26 cellular contexts compared by ENCODE assay signal in genomic region chr6:118667988-118668387, GRCh38. TPM values are rescaled to one million over a fixed set of nuclear protein-coding genes. Genes with fewer than 3 reads are reported as not detected.
DNase-seq lines count a peak whose midpoint lies in the region; ATAC-seq and TF ChIP-seq lines count a peak whose summit lies in the region.
"Had no signal": no experiment of that assay in that cellular context is flagged by ENCODE, and none has a peak within 500 bp of the region (broad histone marks: within the 10 kb centered on the region; RNA-seq: fewer than 3 reads in every experiment).

No MANE protein-coding gene starts in this region.

- peaks cover 8% of the 10 kb centered on the region for H3K4me1 ChIP-seq in smooth muscle cell (ENCODE audit: low read depth)
- H3K4me1 ChIP-seq: Peyer's patch had no signal

- H3K27ac ChIP-seq in smooth muscle cell (ENCODE audit: low read depth), result peak overlapping the region; percentile 51
- H3K27ac ChIP-seq: epithelial cell of prostate, VCaP had no signal

- peaks cover 91% of the 10 kb centered on the region for H3K4me1 Mint-ChIP-seq in activated T-cell treated with anti-CD3 and anti-CD28 coated beads, Interleukin-2, amount 50 U/mL, for 72 hours (ENCODE audit: low read depth)
- H3K4me1 Mint-ChIP-seq in activated T-cell treated with anti-CD3 and anti-CD28 coated beads, Interleukin-2, amount 50 U/mL, for 4 hours (ENCODE audit: low read depth), result peaks cover 75% of the 10 kb centered on the region
- H3K4me1 Mint-ChIP-seq in activated T-helper 17 cell treated with anti-CD3 and anti-CD28 coated beads, Interleukin-2, amount 50 U/mL, for 72 hours, result peaks cover 40% of the 10 kb centered on the region
- H3K4me1 Mint-ChIP-seq in memory B cell, result peaks cover 30% of the 10 kb centered on the region
- H3K4me1 Mint-ChIP-seq in T-helper 2 cell treated with Interferon-gamma antibody and Interleukin-4, amounts not matched to agents 5 μg/mL and 100 μg/mL, for 36 hours (ENCODE audit: low read depth), result peaks cover 47% of the 10 kb centered on the region

- no peak overlapping the region for H3K4me3 ChIP-seq in smooth muscle cell
- H3K4me3 ChIP-seq: Peyer's patch, stomach, transverse colon had no signal

- no peak for ATAC-seq in activated T-cell treated with anti-CD3 and anti-CD28 coated beads, Interleukin-2, amount 50 U/mL, for 72 hours (replicated peaks in 1 of 2)
- ATAC-seq in activated T-cell treated with anti-CD3 and anti-CD28 coated beads, Interleukin-2, amount 50 U/mL, for 4 hours, result no peak
- no peak for ATAC-seq in activated T-helper 17 cell treated with anti-CD3 and anti-CD28 coated beads, Interleukin-2, amount 50 U/mL, for 72 hours (replicated peaks)
- no peak for ATAC-seq in memory B cell (ENCODE audit: low read depth)

- no peaks in the 10 kb centered on the region for H3K79me2 ChIP-seq in smooth muscle cell (ENCODE audit: low read depth)

- no peaks in the 10 kb centered on the region for H3K27me3 ChIP-seq in smooth muscle cell (ENCODE audit: low read depth)
- H3K27me3 ChIP-seq: Peyer's patch, stomach, transverse colon had no signal

- no peak overlapping the region for H2AFZ ChIP-seq in smooth muscle cell (ENCODE audit: low read depth)

- WGBS in smooth muscle cell (ENCODE audit: low lambda C conversion rate), result 21% methylated on average over 1 of the region's 1 CpG

- H3K36me3 ChIP-seq in smooth muscle cell (ENCODE audit: low read depth), result no peaks in the 10 kb centered on the region
- H3K36me3 ChIP-seq: Peyer's patch, stomach, transverse colon had no signal

- H3K4me3 Mint-ChIP-seq in activated T-cell treated with anti-CD3 and anti-CD28 coated beads, Interleukin-2, amount 50 U/mL, for 72 hours, result no peak overlapping the region
- no peak overlapping the region for H3K4me3 Mint-ChIP-seq in activated T-cell treated with anti-CD3 and anti-CD28 coated beads, Interleukin-2, amount 50 U/mL, for 4 hours
- peak overlapping the region; percentile 9 for H3K4me3 Mint-ChIP-seq in activated T-helper 17 cell treated with anti-CD3 and anti-CD28 coated beads, Interleukin-2, amount 50 U/mL, for 72 hours
- H3K4me3 Mint-ChIP-seq in memory B cell, result no peak overlapping the region
- H3K4me3 Mint-ChIP-seq in T-helper 2 cell treated with Interferon-gamma antibody and Interleukin-4, amounts not matched to agents 5 μg/mL and 100 μg/mL, for 36 hours, result no peak overlapping the region
- H3K4me3 Mint-ChIP-seq: B cell; central memory CD8-positive, alpha-beta T cell; IgD-negative memory B cell had no signal

- peaks cover 18% of the 10 kb centered on the region for H3F3A ChIP-seq in smooth muscle cell (ENCODE audit: low read depth)

- no peak for TF ChIP-seq CTCF in smooth muscle cell (IDR thresholded peaks at IDR 0.05; ENCODE audit: borderline replicate concordance, insufficient read depth, poor library complexity, severe bottlenecking)

- H3K9ac ChIP-seq in smooth muscle cell (ENCODE audit: low read depth), result no peak overlapping the region

- H3K36me3 Mint-ChIP-seq in activated T-cell treated with anti-CD3 and anti-CD28 coated beads, Interleukin-2, amount 50 U/mL, for 72 hours (ENCODE audit: insufficient read depth in 2 of 2), result no peaks in the 10 kb centered on the region
- no peaks in the 10 kb centered on the region for H3K36me3 Mint-ChIP-seq in activated T-cell treated with anti-CD3 and anti-CD28 coated beads, Interleukin-2, amount 50 U/mL, for 4 hours (ENCODE audit: insufficient read depth)
- H3K36me3 Mint-ChIP-seq in activated T-helper 17 cell treated with anti-CD3 and anti-CD28 coated beads, Interleukin-2, amount 50 U/mL, for 72 hours (ENCODE audit: low read depth), result peaks cover 6% of the 10 kb centered on the region
- H3K36me3 Mint-ChIP-seq in memory B cell, result peaks cover 11% of the 10 kb centered on the region
- peaks cover 9% of the 10 kb centered on the region for H3K36me3 Mint-ChIP-seq in T-helper 2 cell treated with Interferon-gamma antibody and Interleukin-4, amounts not matched to agents 5 μg/mL and 100 μg/mL, for 36 hours (ENCODE audit: low read depth)
- H3K36me3 Mint-ChIP-seq: IgD-negative memory B cell had no signal

- peaks cover 8% of the 10 kb centered on the region for H4K20me1 ChIP-seq in smooth muscle cell (ENCODE audit: low read depth)

- no peaks in the 10 kb centered on the region for H3K9me3 Mint-ChIP-seq in activated T-cell treated with anti-CD3 and anti-CD28 coated beads, Interleukin-2, amount 50 U/mL, for 72 hours
- H3K9me3 Mint-ChIP-seq in activated T-cell treated with anti-CD3 and anti-CD28 coated beads, Interleukin-2, amount 50 U/mL, for 4 hours, result no peaks in the 10 kb centered on the region
- H3K9me3 Mint-ChIP-seq in activated T-helper 17 cell treated with anti-CD3 and anti-CD28 coated beads, Interleukin-2, amount 50 U/mL, for 72 hours, result no peaks in the 10 kb centered on the region
- H3K9me3 Mint-ChIP-seq in memory B cell, result no peaks in the 10 kb centered on the region
- no peaks in the 10 kb centered on the region for H3K9me3 Mint-ChIP-seq in T-helper 2 cell treated with Interferon-gamma antibody and Interleukin-4, amounts not matched to agents 5 μg/mL and 100 μg/mL, for 36 hours
- H3K9me3 Mint-ChIP-seq: central memory CD8-positive, alpha-beta T cell; IgD-negative memory B cell had no signal

- no peaks in the 10 kb centered on the region for H3K27me3 Mint-ChIP-seq in activated T-cell treated with anti-CD3 and anti-CD28 coated beads, Interleukin-2, amount 50 U/mL, for 72 hours (ENCODE audit: low read depth)
- H3K27me3 Mint-ChIP-seq in activated T-cell treated with anti-CD3 and anti-CD28 coated beads, Interleukin-2, amount 50 U/mL, for 4 hours (ENCODE audit: low read depth), result no peaks in the 10 kb centered on the region
- H3K27me3 Mint-ChIP-seq in activated T-helper 17 cell treated with anti-CD3 and anti-CD28 coated beads, Interleukin-2, amount 50 U/mL, for 72 hours, result no peaks in the 10 kb centered on the region
- no peaks in the 10 kb centered on the region for H3K27me3 Mint-ChIP-seq in memory B cell
- H3K27me3 Mint-ChIP-seq in T-helper 2 cell treated with Interferon-gamma antibody and Interleukin-4, amounts not matched to agents 5 μg/mL and 100 μg/mL, for 36 hours (ENCODE audit: low read depth), result no peaks in the 10 kb centered on the region
- H3K27me3 Mint-ChIP-seq: B cell; central memory CD8-positive, alpha-beta T cell; IgD-negative memory B cell had no signal

- H3K9me3 ChIP-seq in smooth muscle cell (replicated peaks; ENCODE audit: low read depth), result no peaks in the 10 kb centered on the region
- H3K9me3 ChIP-seq: Peyer's patch, stomach, transverse colon had no signal

- H3K4me2 ChIP-seq in smooth muscle cell, result peak overlapping the region; percentile 69

- H3K27ac Mint-ChIP-seq in activated T-cell treated with anti-CD3 and anti-CD28 coated beads, Interleukin-2, amount 50 U/mL, for 72 hours, result peak overlapping the region; percentile 61
- H3K27ac Mint-ChIP-seq in activated T-helper 17 cell treated with anti-CD3 and anti-CD28 coated beads, Interleukin-2, amount 50 U/mL, for 72 hours, result no peak overlapping the region
- H3K27ac Mint-ChIP-seq in memory B cell, result peak overlapping the region; percentile 60
- H3K27ac Mint-ChIP-seq in T-helper 2 cell treated with Interferon-gamma antibody and Interleukin-4, amounts not matched to agents 5 μg/mL and 100 μg/mL, for 36 hours, result no peak overlapping the region
- H3K27ac Mint-ChIP-seq: B cell had no signal

- no peak for DNase-seq in activated T-cell treated with anti-CD3 and anti-CD28 coated beads, Interleukin-2, amount 50 U/mL, for 72 hours
- no peak for DNase-seq in activated T-cell treated with anti-CD3 and anti-CD28 coated beads, Interleukin-2, amount 50 U/mL, for 4 hours
- DNase-seq in memory B cell (ENCODE audit: low spot score in 2 of 2) (no peak), smooth muscle cell (lab: John Stamatoyannopoulos, UW; ENCODE audit: unreplicated experiment) (no peak), SHP77 (lab: John Stamatoyannopoulos, UW) (no peak), HK-2 (ENCODE audit: unreplicated experiment) (no peak)
- DNase-seq in T-helper 2 cell treated with Interferon-gamma antibody and Interleukin-4, amounts not matched to agents 5 μg/mL and 100 μg/mL, for 36 hours (ENCODE audit: low spot score), result no peak
- DNase-seq: activated CD8-positive, alpha-beta memory T cell treated with anti-CD3 and anti-CD28 coated beads, Interleukin-2, amount 50 U/mL, for 48 hours; activated effector memory CD4-positive, alpha-beta T cell treated with anti-CD3 and anti-CD28 coated beads, Interleukin-2, amount 50 U/mL, for 16 hours; anterior cingulate cortex; Calu3; islet precursor cell; NCI-H1417; NCI-H2107; NCI-H524; nucleus accumbens; Peyer's patch; retina; stomach; transverse colon had no signal

RNA-seq across cellular contexts. Expression of gene CEP85L, which starts 16.6 kb away (rescaled TPM):
- 10 to 100 TPM; 32.4 to 44.7 TPM for total RNA-seq in activated T-cell treated with anti-CD3 and anti-CD28 coated beads, Interleukin-2, amount 50 U/mL, for 72 hours
- total RNA-seq in activated T-cell treated with anti-CD3 and anti-CD28 coated beads, Interleukin-2, amount 50 U/mL, for 4 hours, result 10 to 100 TPM; 23.1 to 27.9 (median 26.8) TPM
- total RNA-seq in activated T-helper 17 cell treated with anti-CD3 and anti-CD28 coated beads, Interleukin-2, amount 50 U/mL, for 72 hours, result 10 to 100 TPM; 32.3 to 46.2 TPM
- 65.6 and 66.4 TPM in 2 replicates for total RNA-seq in smooth muscle cell
- polyA plus RNA-seq in smooth muscle cell, result 36.5 and 49.3 TPM in 2 replicates

Comparison
In these comparisons a context has a peak if more than half of its experiments do, and no peak if none do; other contexts are left out.
1. H3K27ac Mint-ChIP-seq: peak in activated T-cell treated with anti-CD3 and anti-CD28 coated beads, Interleukin-2, amount 50 U/mL, for 72 hours (single experiment) and memory B cell (single experiment); none in activated T-helper 17 cell treated with anti-CD3 and anti-CD28 coated beads, Interleukin-2, amount 50 U/mL, for 72 hours (single experiment) and T-helper 2 cell treated with Interferon-gamma antibody and Interleukin-4, amounts not matched to agents 5 μg/mL and 100 μg/mL, for 36 hours (single experiment).